ENCODE assay signal across 15 cellular contexts in genomic region chr9:76161546-76161945, GRCh38.
DNase-seq lines count a peak whose midpoint lies in the region; ATAC-seq and TF ChIP-seq lines count a peak whose summit lies in the region.
"Had no signal": no experiment of that assay in that cellular context is flagged by ENCODE, and none has a peak within 500 bp of the region (broad histone marks: within the 10 kb centered on the region; RNA-seq: fewer than 3 reads in every experiment).

No MANE protein-coding gene starts in this region.

- 64 to 86% (median 80%) methylated on average over 12 of the region's 12 CpGs for WGBS in stomach, 5 donors

- in situ Hi-C loops in brain microvascular endothelial cell (cut with HindIII; ENCODE audit: low pct_ligation_motif_present, low sequenced_read_pairs): no loop called here

- POLR2A ChIA-PET in activated CD4-positive, alpha-beta T cell treated with anti-CD3 and anti-CD28 coated beads, Interleukin-2, amount 10 ng/mL, durations not matched to agents 7 days and 5 days (lab: Charles Lee): no interaction called here

- intact Hi-C loops in stomach (cut with DNase I; ENCODE audit: low total_unique reads): no loop called here

- TF ChIP-seq EP300 in stomach (IDR thresholded peaks at IDR 0.05): no peak

- H3K4me3 ChIP-seq in brain microvascular endothelial cell (ENCODE audit: low read depth, low read length): no peak overlapping the region
- H3K4me3 ChIP-seq in stomach: peak overlapping the region in 1 of 4 donors; percentile 5
- H3K4me3 ChIP-seq: K562 had no signal

- no peak for TF ChIP-seq POLR2A in stomach (IDR thresholded peaks at IDR 0.05)

- no peaks in the 10 kb centered on the region for H3K9me3 ChIP-seq in stomach

- peaks cover 10% of the 10 kb centered on the region for H3K36me3 Mint-ChIP-seq in activated CD4-positive, alpha-beta T cell treated with anti-CD3 and anti-CD28 coated beads, Interleukin-2, amount 10 ng/mL, durations not matched to agents 7 days and 5 days (ENCODE audit: low read depth)

- H3K4me3 Mint-ChIP-seq in activated CD4-positive, alpha-beta T cell treated with anti-CD3 and anti-CD28 coated beads, Interleukin-2, amount 10 ng/mL, durations not matched to agents 7 days and 5 days: no peak overlapping the region
- H3K4me3 Mint-ChIP-seq: CD14-positive monocyte had no signal

- H3K27me3 Mint-ChIP-seq in activated CD4-positive, alpha-beta T cell treated with anti-CD3 and anti-CD28 coated beads, Interleukin-2, amount 10 ng/mL, durations not matched to agents 7 days and 5 days: no peaks in the 10 kb centered on the region

- ATAC-seq in GM19463 (IDR thresholded peaks at IDR 0.05; ENCODE audit: unreplicated experiment): no peak
- ATAC-seq in HG03469 (IDR thresholded peaks at IDR 0.05; ENCODE audit: unreplicated experiment): no peak
- ATAC-seq: K562 had no signal

- peaks cover 2% of the 10 kb centered on the region for H3K4me1 Mint-ChIP-seq in activated CD4-positive, alpha-beta T cell treated with anti-CD3 and anti-CD28 coated beads, Interleukin-2, amount 10 ng/mL, durations not matched to agents 7 days and 5 days

- H3K27me3 ChIP-seq in brain microvascular endothelial cell (replicated peaks) (no peaks in the 10 kb centered on the region), stomach (no peaks in the 10 kb centered on the region)

- H3K36me3 ChIP-seq in brain microvascular endothelial cell (replicated peaks) (no peaks in the 10 kb centered on the region), stomach (peaks cover 0 to 26% (median 10%) of the 10 kb centered on the region in 4 donors)

- TF ChIP-seq CTCF in brain microvascular endothelial cell (IDR thresholded peaks at IDR 0.05; ENCODE audit: low read depth, low read length, missing control alignments): no peak
- TF ChIP-seq CTCF in stomach (IDR thresholded peaks at IDR 0.05): no peak

- CTCF ChIA-PET in activated CD4-positive, alpha-beta T cell treated with anti-CD3 and anti-CD28 coated beads, Interleukin-2, amount 10 ng/mL, durations not matched to agents 7 days and 5 days (lab: Charles Lee): no interaction called here

- H3K4me1 ChIP-seq in stomach: peaks cover 0 to 32% (median 10%) of the 10 kb centered on the region in 4 donors

- no peaks in the 10 kb centered on the region for H3K9me3 Mint-ChIP-seq in activated CD4-positive, alpha-beta T cell treated with anti-CD3 and anti-CD28 coated beads, Interleukin-2, amount 10 ng/mL, durations not matched to agents 7 days and 5 days

- DNase-seq in GM04504 (ENCODE audit: low read depth) (peak; percentile 54), brain microvascular endothelial cell (peak; percentile 76), left kidney (ENCODE audit: low read depth, low spot score) (peak; percentile 62), stomach (no peak), HUDEP-2 (lab: John Stamatoyannopoulos, UW; ENCODE audit: unreplicated experiment in 76 of 76) (no peak)
- no peak for DNase-seq in activated CD4-positive, alpha-beta T cell treated with anti-CD3 and anti-CD28 coated beads, Interleukin-2, amount 10 ng/mL, durations not matched to agents 7 days and 5 days
- DNase-seq: activated CD8-positive, alpha-beta memory T cell treated with anti-CD3 and anti-CD28 coated beads, Interleukin-2, amount 50 U/mL, for 4 hours; amygdala; kidney; NCI-H2171 had no signal

- H3K27ac Mint-ChIP-seq in activated CD4-positive, alpha-beta T cell treated with anti-CD3 and anti-CD28 coated beads, Interleukin-2, amount 10 ng/mL, durations not matched to agents 7 days and 5 days: no peak overlapping the region
- H3K27ac Mint-ChIP-seq: CD14-positive monocyte had no signal

- H3K27ac ChIP-seq in brain microvascular endothelial cell: no peak overlapping the region
- peak overlapping the region in 3 of 5 donors; percentile 30 to 58 (median 32) for H3K27ac ChIP-seq in stomach
- H3K27ac ChIP-seq: epithelial cell of prostate had no signal

Comparison
In these comparisons a context has a peak if more than half of its experiments do, and no peak if none do; other contexts are left out.
1. DNase-seq: peak in GM04504 (single experiment), brain microvascular endothelial cell (single experiment) and left kidney (single experiment); none in stomach (single experiment), HUDEP-2 (0 of 76) and activated CD4-positive, alpha-beta T cell treated with anti-CD3 and anti-CD28 coated beads, Interleukin-2, amount 10 ng/mL, durations not matched to agents 7 days and 5 days (single experiment).